Comparison of ENCODE assay signal across 26 cellular contexts in the genomic region with DNA sequence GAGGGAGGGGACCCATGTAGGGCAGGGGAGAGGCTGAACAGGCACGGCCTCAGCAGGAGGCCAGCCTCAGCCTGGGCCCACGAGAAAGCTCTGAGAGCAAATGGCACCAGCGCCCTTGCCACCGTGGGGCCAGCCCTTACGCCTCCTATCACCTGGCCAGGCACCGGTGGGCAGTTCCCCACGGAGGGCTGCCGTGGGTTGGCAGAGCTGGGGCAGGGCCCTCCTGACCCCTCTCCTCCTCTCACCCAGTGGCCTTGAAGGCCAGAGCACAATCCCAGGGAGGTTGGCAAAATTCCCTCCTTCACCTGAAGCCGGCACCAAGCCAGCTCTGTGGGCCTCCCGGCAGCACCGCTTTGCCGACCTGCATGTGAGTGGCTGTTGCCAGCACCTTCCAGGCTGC. TPM values are rescaled to one million over a fixed set of nuclear protein-coding genes. Genes with fewer than 3 reads are reported as not detected.
"Had no signal": no experiment of that assay in that cellular context is flagged by ENCODE, and none has a peak within 500 bp of the region (broad histone marks: within the 10 kb centered on the region; RNA-seq: fewer than 3 reads in every experiment).

No MANE protein-coding gene starts in this region.

- DNase-seq: activated CD4-positive, alpha-beta memory T cell treated with anti-CD3 and anti-CD28 coated beads, Interleukin-2, amount 10 ng/mL, durations not matched to agents 7 days and 5 days; activated CD4-positive, alpha-beta T cell treated with anti-CD3 and anti-CD28 coated beads for 36 hours; activated CD4-positive, alpha-beta T cell treated with anti-CD3 and anti-CD28 coated beads, Interleukin-2, amount 50 U/mL, for 1 hour; activated CD8-positive, alpha-beta memory T cell treated with anti-CD3 and anti-CD28 coated beads, Interleukin-2, amount 50 U/mL, for 48 hours; activated effector memory CD4-positive, alpha-beta T cell treated with Interleukin-2 at 50 U/mL for 16 hours; activated naive CD4-positive, alpha-beta T cell; activated T-cell treated with anti-CD3 and anti-CD28 coated beads, Interleukin-2, amount 50 U/mL, for 24 hours; central memory CD4-positive, alpha-beta T cell; Karpas-422; MM.1S; NCI-H1105; NCI-H1436; NCI-H2029 treated with DMSO at 0.1 percent for 48 hours; NCI-H345; NCI-H510A treated with DMSO at 0.1 percent for 48 hours; NCI-H69; T-helper 1 cell; WERI-Rb-1 had no signal

- H3K27ac ChIP-seq: SK-N-MC, WERI-Rb-1 had no signal

- H3K4me3 Mint-ChIP-seq: activated CD4-positive, alpha-beta memory T cell treated with anti-CD3 and anti-CD28 coated beads, Interleukin-2, amount 10 ng/mL, durations not matched to agents 7 days and 5 days; activated CD4-positive, alpha-beta T cell treated with anti-CD3 and anti-CD28 coated beads for 36 hours; activated naive CD4-positive, alpha-beta T cell treated with anti-CD3 and anti-CD28 coated beads, Interleukin-2, amount 50 U/mL, for 24 hours; activated T-cell treated with anti-CD3 and anti-CD28 coated beads, Interleukin-2, amount 50 U/mL, for 24 hours; activated T-helper 1 cell treated with anti-CD3 and anti-CD28 coated beads, Interleukin-12 subunit alpha, Interleukin-12 subunit beta, Interleukin-2, Interleukin-4 antibody, amounts not matched to agents 30 ng/mL and 10 ng/mL and 1 ng/mL, durations not matched to agents 14 hours and 24 hours and 36 hours had no signal

- H3K27ac Mint-ChIP-seq: activated CD4-positive, alpha-beta memory T cell treated with anti-CD3 and anti-CD28 coated beads, Interleukin-2, amount 10 ng/mL, durations not matched to agents 7 days and 5 days; activated CD4-positive, alpha-beta T cell treated with anti-CD3 and anti-CD28 coated beads for 36 hours; activated naive CD4-positive, alpha-beta T cell treated with anti-CD3 and anti-CD28 coated beads, Interleukin-2, amount 50 U/mL, for 24 hours; activated T-cell treated with anti-CD3 and anti-CD28 coated beads, Interleukin-2, amount 50 U/mL, for 24 hours; activated T-helper 1 cell treated with anti-CD3 and anti-CD28 coated beads, Interleukin-12 subunit alpha, Interleukin-12 subunit beta, Interleukin-2, Interleukin-4 antibody, amounts not matched to agents 30 ng/mL and 10 ng/mL and 1 ng/mL, durations not matched to agents 14 hours and 24 hours and 36 hours had no signal

- H3K36me3 ChIP-seq: WERI-Rb-1 had no signal

- H3K4me1 Mint-ChIP-seq: activated CD4-positive, alpha-beta memory T cell treated with anti-CD3 and anti-CD28 coated beads, Interleukin-2, amount 10 ng/mL, durations not matched to agents 7 days and 5 days; activated CD4-positive, alpha-beta T cell treated with anti-CD3 and anti-CD28 coated beads for 36 hours; activated naive CD4-positive, alpha-beta T cell treated with anti-CD3 and anti-CD28 coated beads, Interleukin-2, amount 50 U/mL, for 24 hours had no signal

- H3K4me3 ChIP-seq: K562, SK-N-MC had no signal

RNA-seq across cellular contexts. Expression of a gene that starts 53.1 kb away (rescaled TPM):
- total RNA-seq: activated CD4-positive, alpha-beta T cell treated with anti-CD3 and anti-CD28 coated beads for 36 hours; aorta; bronchial epithelial cell; K562; RPMI7951; T-helper 2 cell treated with Interferon-gamma antibody and Interleukin-4, amounts not matched to agents 100 ng/mL and 5 ng/mL, for 36 hours had no signal
- polyA plus RNA-seq: K562 had no signal
